ENCODE assay signal across 8 cellular contexts in genomic region chr10:71608863-71609768, GRCh38.
A peak's percentile ranks its signal among the peaks of the same experiment; 100 is the strongest.
DNase-seq lines count a peak whose midpoint lies in the region; ATAC-seq and TF ChIP-seq lines count a peak whose summit lies in the region.

No MANE protein-coding gene starts in this region.

- H3K4me2 ChIP-seq in mesenchymal stem cell (ENCODE audit: low read length, poor library complexity, severe bottlenecking): no peak overlapping the region

- no peak overlapping the region for H4K8ac ChIP-seq in mesenchymal stem cell (ENCODE audit: low read length)

- no peak overlapping the region for H2BK15ac ChIP-seq in mesenchymal stem cell (ENCODE audit: low read depth, poor library complexity, severe bottlenecking)

- H3K4me1 ChIP-seq in mesenchymal stem cell (ENCODE audit: control insufficient read depth, insufficient read depth, low read depth, low read length): peaks cover 8% of the 10 kb centered on the region

- no peak overlapping the region for H3K27ac ChIP-seq in mesenchymal stem cell (ENCODE audit: low read length, poor library complexity, severe bottlenecking)

- H3K4me3 ChIP-seq in mesenchymal stem cell (ENCODE audit: insufficient read depth in 1 of 2, low read depth in 1 of 2, low read length in 2 of 2): no peak overlapping the region

- peak; percentile 90 for TF ChIP-seq CTCF in GM20000 (IDR thresholded peaks at IDR 0.05; ENCODE audit: extremely low read depth, missing control alignments)

- no peak for ATAC-seq in GM21381 (IDR thresholded peaks at IDR 0.05; ENCODE audit: unreplicated experiment)

- H2AK5ac ChIP-seq in mesenchymal stem cell (ENCODE audit: low read length, severe bottlenecking): no peak overlapping the region

- WGBS in mesenchymal stem cell: 52% methylated on average over 18 of the region's 19 CpGs

- H3K14ac ChIP-seq in mesenchymal stem cell (ENCODE audit: low read length in 2 of 2): no peak overlapping the region

- H2AFZ ChIP-seq in mesenchymal stem cell (ENCODE audit: low read depth, low read length): no peak overlapping the region

- peak; percentile 65 for DNase-seq in AG08396 (ENCODE audit: low spot score)
- peak; percentile 73 for DNase-seq in GM20000 (ENCODE audit: low spot score)
- peak; percentile 1 for DNase-seq in NCI-H748 treated with DMSO at 0.1 percent for 48 hours (lab: John Stamatoyannopoulos, UW)
- DNase-seq in activated CD8-positive, alpha-beta memory T cell treated with anti-CD3 and anti-CD28 coated beads for 24 hours: peak; percentile 85
- DNase-seq in effector CD8-positive, alpha-beta T cell (lab: John Stamatoyannopoulos, UW): peak; percentile 41
- peak; percentile 58 for DNase-seq in mesenchymal stem cell
- peak; percentile 54 to 64 for DNase-seq in stimulated activated CD8-positive, alpha-beta memory T cell treated with anti-CD3 and anti-CD28 coated beads, Interleukin-2, amount 100 ng/mL, for 48 hours (ENCODE audit: low read depth in 2 of 2)

- H3K23ac ChIP-seq in mesenchymal stem cell (ENCODE audit: low read length in 2 of 2): no peak overlapping the region

- H3K9me3 ChIP-seq in mesenchymal stem cell (ENCODE audit: control insufficient read depth, low read length): no peaks in the 10 kb centered on the region

- no peak overlapping the region for H4K91ac ChIP-seq in mesenchymal stem cell (ENCODE audit: low read length)

- H3K27me3 ChIP-seq in mesenchymal stem cell (ENCODE audit: control insufficient read depth in 1 of 2, insufficient read depth in 1 of 2, low read length in 2 of 2): peaks cover 0 to 24% of the 10 kb centered on the region in 2 experiments

- H3K4ac ChIP-seq in mesenchymal stem cell (ENCODE audit: low read depth in 1 of 2, low read length in 2 of 2): no peak overlapping the region

- no peak overlapping the region for H2BK5ac ChIP-seq in mesenchymal stem cell (ENCODE audit: low read depth, low read length, poor library complexity, severe bottlenecking)

- no peak overlapping the region for H2BK12ac ChIP-seq in mesenchymal stem cell (ENCODE audit: low read length in 2 of 2)

- H3K36me3 ChIP-seq in mesenchymal stem cell (ENCODE audit: control insufficient read depth in 1 of 2, insufficient read depth in 2 of 2, low read depth in 1 of 2, low read length in 2 of 2): no peaks in the 10 kb centered on the region

- H3K79me1 ChIP-seq in mesenchymal stem cell (replicated peaks; ENCODE audit: low read length, poor library complexity, severe bottlenecking): no peaks in the 10 kb centered on the region

- H2BK120ac ChIP-seq in mesenchymal stem cell (ENCODE audit: low read depth, low read length): no peak overlapping the region

- no peak overlapping the region for H3K9ac ChIP-seq in mesenchymal stem cell (ENCODE audit: low read length)

- no peak overlapping the region for H3K18ac ChIP-seq in mesenchymal stem cell (ENCODE audit: low read depth in 1 of 2, low read length in 2 of 2)

Comparison
In these comparisons a context has a peak if more than half of its experiments do, and no peak if none do; other contexts are left out.
1. DNase-seq: peak in every context shown above with its lines; median percentile 85 in activated CD8-positive, alpha-beta memory T cell treated with anti-CD3 and anti-CD28 coated beads for 24 hours; 73 in GM20000; 65 in AG08396; 59 in stimulated activated CD8-positive, alpha-beta memory T cell treated with anti-CD3 and anti-CD28 coated beads, Interleukin-2, amount 100 ng/mL, for 48 hours; 58 in mesenchymal stem cell; 41 in effector CD8-positive, alpha-beta T cell; 1 in NCI-H748 treated with DMSO at 0.1 percent for 48 hours.